1 cellular context compared by ENCODE assay signal in the genomic region with DNA sequence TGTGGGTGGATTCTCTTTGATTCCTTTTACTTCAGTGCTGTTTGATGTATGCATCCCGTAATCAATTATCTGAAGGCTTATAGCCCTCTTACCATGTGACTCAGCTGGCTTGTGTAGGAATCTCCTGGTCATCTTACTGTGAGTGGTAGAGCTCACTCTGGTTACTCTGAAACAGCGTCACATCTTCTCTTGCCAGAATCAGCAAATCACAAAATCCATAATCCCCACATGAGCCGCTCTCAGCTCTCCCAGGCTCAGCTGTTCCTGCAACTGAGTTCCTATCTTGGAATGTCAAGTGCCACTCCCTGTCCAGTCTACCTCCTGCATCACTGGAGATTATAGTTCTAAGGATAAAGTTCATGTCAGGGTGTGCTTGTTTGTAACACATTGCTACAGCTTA.
TF ChIP-seq lines count a peak whose summit lies in the region.

No MANE protein-coding gene starts in this region.

TF ChIP-seq in K562, 482 proteins besides CTCF, POLR2A, EP300 and RAD21:
- TF ChIP-seq CBFA2T2 (conservative IDR thresholded peaks at IDR 0.05) = peak; percentile 41; the same call in 1 of the 2 replicates
- TF ChIP-seq, protein P1, sequence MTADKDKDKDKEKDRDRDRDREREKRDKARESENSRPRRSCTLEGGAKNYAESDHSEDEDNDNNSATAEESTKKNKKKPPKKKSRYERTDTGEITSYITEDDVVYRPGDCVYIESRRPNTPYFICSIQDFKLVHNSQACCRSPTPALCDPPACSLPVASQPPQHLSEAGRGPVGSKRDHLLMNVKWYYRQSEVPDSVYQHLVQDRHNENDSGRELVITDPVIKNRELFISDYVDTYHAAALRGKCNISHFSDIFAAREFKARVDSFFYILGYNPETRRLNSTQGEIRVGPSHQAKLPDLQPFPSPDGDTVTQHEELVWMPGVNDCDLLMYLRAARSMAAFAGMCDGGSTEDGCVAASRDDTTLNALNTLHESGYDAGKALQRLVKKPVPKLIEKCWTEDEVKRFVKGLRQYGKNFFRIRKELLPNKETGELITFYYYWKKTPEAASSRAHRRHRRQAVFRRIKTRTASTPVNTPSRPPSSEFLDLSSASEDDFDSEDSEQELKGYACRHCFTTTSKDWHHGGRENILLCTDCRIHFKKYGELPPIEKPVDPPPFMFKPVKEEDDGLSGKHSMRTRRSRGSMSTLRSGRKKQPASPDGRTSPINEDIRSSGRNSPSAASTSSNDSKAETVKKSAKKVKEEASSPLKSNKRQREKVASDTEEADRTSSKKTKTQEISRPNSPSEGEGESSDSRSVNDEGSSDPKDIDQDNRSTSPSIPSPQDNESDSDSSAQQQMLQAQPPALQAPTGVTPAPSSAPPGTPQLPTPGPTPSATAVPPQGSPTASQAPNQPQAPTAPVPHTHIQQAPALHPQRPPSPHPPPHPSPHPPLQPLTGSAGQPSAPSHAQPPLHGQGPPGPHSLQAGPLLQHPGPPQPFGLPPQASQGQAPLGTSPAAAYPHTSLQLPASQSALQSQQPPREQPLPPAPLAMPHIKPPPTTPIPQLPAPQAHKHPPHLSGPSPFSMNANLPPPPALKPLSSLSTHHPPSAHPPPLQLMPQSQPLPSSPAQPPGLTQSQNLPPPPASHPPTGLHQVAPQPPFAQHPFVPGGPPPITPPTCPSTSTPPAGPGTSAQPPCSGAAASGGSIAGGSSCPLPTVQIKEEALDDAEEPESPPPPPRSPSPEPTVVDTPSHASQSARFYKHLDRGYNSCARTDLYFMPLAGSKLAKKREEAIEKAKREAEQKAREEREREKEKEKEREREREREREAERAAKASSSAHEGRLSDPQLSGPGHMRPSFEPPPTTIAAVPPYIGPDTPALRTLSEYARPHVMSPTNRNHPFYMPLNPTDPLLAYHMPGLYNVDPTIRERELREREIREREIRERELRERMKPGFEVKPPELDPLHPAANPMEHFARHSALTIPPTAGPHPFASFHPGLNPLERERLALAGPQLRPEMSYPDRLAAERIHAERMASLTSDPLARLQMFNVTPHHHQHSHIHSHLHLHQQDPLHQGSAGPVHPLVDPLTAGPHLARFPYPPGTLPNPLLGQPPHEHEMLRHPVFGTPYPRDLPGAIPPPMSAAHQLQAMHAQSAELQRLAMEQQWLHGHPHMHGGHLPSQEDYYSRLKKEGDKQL (CRISPR knock-in tag; IDR thresholded peaks at IDR 0.05; ENCODE audit: borderline replicate concordance) = no peak
- TF ChIP-seq ZNF354B (CRISPR knock-in tag; IDR thresholded peaks at IDR 0.05) = no peak
- no peak for TF ChIP-seq HNRNPUL1 (IDR thresholded peaks at IDR 0.05; ENCODE audit: low read length)
- TF ChIP-seq, protein P2, sequence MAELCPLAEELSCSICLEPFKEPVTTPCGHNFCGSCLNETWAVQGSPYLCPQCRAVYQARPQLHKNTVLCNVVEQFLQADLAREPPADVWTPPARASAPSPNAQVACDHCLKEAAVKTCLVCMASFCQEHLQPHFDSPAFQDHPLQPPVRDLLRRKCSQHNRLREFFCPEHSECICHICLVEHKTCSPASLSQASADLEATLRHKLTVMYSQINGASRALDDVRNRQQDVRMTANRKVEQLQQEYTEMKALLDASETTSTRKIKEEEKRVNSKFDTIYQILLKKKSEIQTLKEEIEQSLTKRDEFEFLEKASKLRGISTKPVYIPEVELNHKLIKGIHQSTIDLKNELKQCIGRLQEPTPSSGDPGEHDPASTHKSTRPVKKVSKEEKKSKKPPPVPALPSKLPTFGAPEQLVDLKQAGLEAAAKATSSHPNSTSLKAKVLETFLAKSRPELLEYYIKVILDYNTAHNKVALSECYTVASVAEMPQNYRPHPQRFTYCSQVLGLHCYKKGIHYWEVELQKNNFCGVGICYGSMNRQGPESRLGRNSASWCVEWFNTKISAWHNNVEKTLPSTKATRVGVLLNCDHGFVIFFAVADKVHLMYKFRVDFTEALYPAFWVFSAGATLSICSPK (IDR thresholded peaks at IDR 0.05; ENCODE audit: borderline replicate concordance) = no peak
- TF ChIP-seq TAL1 (IDR thresholded peaks at IDR 0.05) = 0 out of 2 replicates have a peak, but pooled peaks have one; percentile 15
- TF ChIP-seq HIVEP1 (CRISPR knock-in tag; IDR thresholded peaks at IDR 0.05) = no peak
- TF ChIP-seq EHMT2 (IDR thresholded peaks at IDR 0.05) = no peak
- no peak for TF ChIP-seq ZNF431 (CRISPR knock-in tag; IDR thresholded peaks at IDR 0.05)
- TF ChIP-seq NCOA6 (IDR thresholded peaks at IDR 0.05) = no peak
- TF ChIP-seq SNRNP70 (optimal IDR thresholded peaks at IDR 0.05; ENCODE audit: low read depth, low read length) = no peak
- TF ChIP-seq HNRNPH1 (optimal IDR thresholded peaks at IDR 0.05; ENCODE audit: low read depth, low read length) = no peak
- no peak for TF ChIP-seq TAF15 (IDR thresholded peaks at IDR 0.05; ENCODE audit: low read depth, low read length)
- no peak for TF ChIP-seq ZKSCAN1 (IDR thresholded peaks at IDR 0.05; ENCODE audit: low read depth, low read length)
- peak; percentile 67 for TF ChIP-seq CBFA2T3 (IDR thresholded peaks at IDR 0.05)
- no peak for TF ChIP-seq SP1 (CRISPR knock-in tag; IDR thresholded peaks at IDR 0.05)
- TF ChIP-seq NFATC3 (IDR thresholded peaks at IDR 0.05) = no peak
- peak; percentile 23; the same call in 1 of the 2 replicates for TF ChIP-seq NCOR1 (IDR thresholded peaks at IDR 0.05)
- TF ChIP-seq, protein P3, sequence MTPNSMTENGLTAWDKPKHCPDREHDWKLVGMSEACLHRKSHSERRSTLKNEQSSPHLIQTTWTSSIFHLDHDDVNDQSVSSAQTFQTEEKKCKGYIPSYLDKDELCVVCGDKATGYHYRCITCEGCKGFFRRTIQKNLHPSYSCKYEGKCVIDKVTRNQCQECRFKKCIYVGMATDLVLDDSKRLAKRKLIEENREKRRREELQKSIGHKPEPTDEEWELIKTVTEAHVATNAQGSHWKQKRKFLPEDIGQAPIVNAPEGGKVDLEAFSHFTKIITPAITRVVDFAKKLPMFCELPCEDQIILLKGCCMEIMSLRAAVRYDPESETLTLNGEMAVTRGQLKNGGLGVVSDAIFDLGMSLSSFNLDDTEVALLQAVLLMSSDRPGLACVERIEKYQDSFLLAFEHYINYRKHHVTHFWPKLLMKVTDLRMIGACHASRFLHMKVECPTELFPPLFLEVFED (CRISPR knock-in tag; conservative IDR thresholded peaks at IDR 0.05) = no peak
- no peak for TF ChIP-seq CCNT2 (IDR thresholded peaks at IDR 0.05; ENCODE audit: borderline replicate concordance, extremely low read depth, insufficient read length, low read depth, low read length)
